8 cellular contexts compared by ENCODE assay signal in the genomic region with DNA sequence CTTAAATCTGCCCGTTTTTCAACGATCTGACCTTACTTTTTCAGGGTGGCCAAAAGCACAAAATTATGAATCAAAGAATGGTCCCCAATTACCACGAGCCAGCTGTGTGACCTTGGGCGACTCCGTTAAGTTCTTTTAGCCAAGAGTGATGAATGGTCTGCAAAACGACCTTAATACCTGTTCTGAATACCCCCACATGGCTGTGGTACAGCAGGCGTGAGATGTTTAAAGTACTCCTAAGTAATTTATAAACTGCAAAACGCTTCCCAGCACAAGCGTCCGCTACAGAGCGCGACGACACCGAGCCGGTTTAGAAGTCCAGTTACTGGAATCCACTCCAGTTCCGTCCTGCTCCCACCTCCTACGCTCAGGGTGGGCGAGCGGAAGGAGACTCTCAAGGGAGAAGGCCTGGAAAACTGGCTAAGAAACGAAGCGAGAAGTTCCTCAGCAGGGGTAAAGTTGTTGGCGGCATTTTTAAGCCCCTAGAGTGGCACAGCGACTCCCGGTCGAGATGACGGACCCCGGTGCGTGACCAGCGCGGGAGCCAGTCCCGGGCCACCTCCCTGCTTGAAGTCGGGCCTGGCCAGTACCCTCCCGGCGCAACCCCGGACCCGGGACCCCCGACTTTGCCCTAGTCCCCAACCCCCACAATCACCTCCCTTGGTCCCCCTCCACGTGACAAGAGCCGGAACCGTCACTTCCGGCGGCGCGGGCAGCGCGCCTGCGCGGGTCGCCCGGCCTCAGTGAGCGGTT. TPM values are rescaled to one million over a fixed set of nuclear protein-coding genes. Genes with fewer than 3 reads are reported as not detected.
DNase-seq lines count a peak whose midpoint lies in the region; ATAC-seq, FAIRE-seq and TF ChIP-seq lines count a peak whose summit lies in the region.

No MANE protein-coding gene starts in this region.

- peaks cover 13% of the 10 kb centered on the region for H3K4me1 ChIP-seq in CD4-positive, alpha-beta memory T cell (ENCODE audit: insufficient read depth, low read length)
- peaks cover 24% of the 10 kb centered on the region for H3K4me1 ChIP-seq in endothelial cell of umbilical vein (ENCODE audit: control insufficient read depth, extremely low read depth, insufficient read depth, low read length)

- CTCF ChIA-PET in CD4-positive, alpha-beta memory T cell (lab: Charles Lee; ENCODE audit: partially characterized antibody), result interaction anchor here (0.7 to 2.5 kb wide), 3 partner anchors 14 to 1635 kb away, joined by 3 to 6 read pairs (median 3); no protein-coding TSS in a partner anchor
- CTCF ChIA-PET in endothelial cell of umbilical vein (lab: Charles Lee), result interaction anchor here (0.7 to 2.8 kb wide), 8 partner anchors 12 to 983 kb away, joined by 3 to 28 read pairs (median 6); no protein-coding TSS in a partner anchor

- peak; percentile 83 to 90 (median 89) for DNase-seq in CD4-positive, alpha-beta memory T cell
- DNase-seq in NOMO-1 treated with dmso at 0.1 percent for 144 hours (lab: John Stamatoyannopoulos, UW; ENCODE audit: unreplicated experiment) (peak; percentile 73), endothelial cell of umbilical vein (ENCODE audit: low read depth, low spot score) (peak; percentile 77), midbrain (lab: John Stamatoyannopoulos, UW) (peak; percentile 91)
- DNase-seq in activated CD8-positive, alpha-beta memory T cell treated with anti-CD3 and anti-CD28 coated beads, Interleukin-2, amount 50 U/mL, for 48 hours, result peak; percentile 93
- DNase-seq in stimulated activated CD8-positive, alpha-beta memory T cell treated with anti-CD3 and anti-CD28 coated beads, Interleukin-15, amount 100 ng/mL, for 48 hours (ENCODE audit: low read depth in 2 of 2), result peak; percentile 81 to 83

- peak; percentile 15 for FAIRE-seq in endothelial cell of umbilical vein (lab: Jason Lieb, UNC)

- peaks cover 40% of the 10 kb centered on the region for H3K79me2 ChIP-seq in endothelial cell of umbilical vein (ENCODE audit: control insufficient read depth, insufficient read depth, low read length)

- peaks cover 6% of the 10 kb centered on the region for H4K20me1 ChIP-seq in endothelial cell of umbilical vein (replicated peaks; ENCODE audit: control insufficient read depth, extremely low read depth, insufficient read depth, low read length)

- H2AFZ ChIP-seq in endothelial cell of umbilical vein (ENCODE audit: low read depth, low read length), result peak overlapping the region; percentile 88

- H3K4me2 ChIP-seq in endothelial cell of umbilical vein (ENCODE audit: insufficient read depth, low read length), result peak overlapping the region; percentile 89

- peak overlapping the region; percentile 92 to 98 (median 96) for H3K27ac Mint-ChIP-seq in CD4-positive, alpha-beta memory T cell

- POLR2A ChIA-PET in CD4-positive, alpha-beta memory T cell (lab: Charles Lee; ENCODE audit: partially characterized antibody), result interaction anchor here (1.2 kb wide), 1 partner anchor 11 kb away, joined by 3 read pairs; no protein-coding TSS in a partner anchor
- POLR2A ChIA-PET in endothelial cell of umbilical vein (lab: Charles Lee), result interaction anchor here (1.0 to 1.5 kb wide), 2 partner anchors 129 to 131 kb away, joined by 4 to 6 read pairs; no protein-coding TSS in a partner anchor

- ATAC-seq in GM19351 (IDR thresholded peaks at IDR 0.05; ENCODE audit: unreplicated experiment) (peak; percentile 43), HG03469 (IDR thresholded peaks at IDR 0.05; ENCODE audit: unreplicated experiment) (peak; percentile 30)

- peak overlapping the region; percentile 79 to 91 for H3K4me3 ChIP-seq in CD4-positive, alpha-beta memory T cell (ENCODE audit: low read length in 2 of 2)
- peak overlapping the region; percentile 77 to 91 (median 88) for H3K4me3 ChIP-seq in endothelial cell of umbilical vein (replicated peaks in 1 of 3; ENCODE audit: insufficient read depth in 1 of 3, low read depth in 1 of 3, low read length in 3 of 3)

- TSS peak; percentile 89 for BruUV-seq in endothelial cell of umbilical vein (replicated peaks; lab: Mats Ljungman, UMichigan)

- no peaks in the 10 kb centered on the region for H3K27me3 Mint-ChIP-seq in CD4-positive, alpha-beta memory T cell

- peaks cover 0 to 11% of the 10 kb centered on the region in 2 donors for H3K36me3 Mint-ChIP-seq in CD4-positive, alpha-beta memory T cell

- dilution Hi-C loops in endothelial cell of umbilical vein (cut with MboI; ENCODE audit: extremely low pct_ligation_motif_present, low sequenced_read_pairs), result no loop called here

- TF ChIP-seq POLR2A in endothelial cell of umbilical vein (IDR thresholded peaks at IDR 0.05; ENCODE audit: low read depth, low read length), result peak; percentile 82

- H3K9ac ChIP-seq in endothelial cell of umbilical vein (replicated peaks; ENCODE audit: extremely low read depth, insufficient read depth, low read length), result peak overlapping the region; percentile 98

- no peaks in the 10 kb centered on the region for H3K9me1 ChIP-seq in endothelial cell of umbilical vein (replicated peaks; ENCODE audit: control insufficient read depth, extremely low read depth, insufficient read depth, low read length)

- TF ChIP-seq CTCF in endothelial cell of umbilical vein (IDR thresholded peaks at IDR 0.05; ENCODE audit: extremely low read depth in 1 of 2, insufficient read depth in 1 of 2, low read depth in 1 of 2, low read length in 2 of 2), result no peak

- no peaks in the 10 kb centered on the region for H3K9me3 Mint-ChIP-seq in CD4-positive, alpha-beta memory T cell

- no peaks in the 10 kb centered on the region for H3K27me3 ChIP-seq in CD4-positive, alpha-beta memory T cell (ENCODE audit: insufficient read depth, low read length)
- no peaks in the 10 kb centered on the region for H3K27me3 ChIP-seq in endothelial cell of umbilical vein (ENCODE audit: control insufficient read depth in 2 of 2, insufficient read depth in 2 of 2, low read length in 2 of 2)

- intact Hi-C loops in CD4-positive, alpha-beta memory T cell (cut with micrococcal nuclease), result loop anchor here (1.0 to 10.0 kb wide), 8 partner anchors 72 to 1701 kb away; partner anchors contain the start of genes CCNG2, CCNI, MRPL1 and PAQR3
- intact Hi-C loops in endothelial cell of umbilical vein (cut with micrococcal nuclease), result loop anchor here (1.0 to 5.0 kb wide), 5 partner anchors 55 to 913 kb away; partner anchors contain the start of genes ANXA3 and MRPL1

- peaks cover 12 to 22% (median 15%) of the 10 kb centered on the region in 4 donors for H3K4me1 Mint-ChIP-seq in CD4-positive, alpha-beta memory T cell

- no peaks in the 10 kb centered on the region for H3K36me3 ChIP-seq in CD4-positive, alpha-beta memory T cell (ENCODE audit: insufficient read depth, low read length)
- H3K36me3 ChIP-seq in endothelial cell of umbilical vein (ENCODE audit: control insufficient read depth in 2 of 2, extremely low read depth in 1 of 2, insufficient read depth in 2 of 2, low read length in 2 of 2), result no peaks in the 10 kb centered on the region

- H3K9me3 ChIP-seq in CD4-positive, alpha-beta memory T cell (ENCODE audit: control insufficient read depth in 1 of 2, low read length in 2 of 2), result no peaks in the 10 kb centered on the region
- H3K9me3 ChIP-seq in endothelial cell of umbilical vein (replicated peaks; ENCODE audit: control insufficient read depth, insufficient read depth, low read length), result no peaks in the 10 kb centered on the region

- peak overlapping the region; percentile 77 for H3K27ac ChIP-seq in CD4-positive, alpha-beta memory T cell (ENCODE audit: low read depth, low read length)
- peak overlapping the region; percentile 97 for H3K27ac ChIP-seq in endothelial cell of umbilical vein (ENCODE audit: insufficient read depth, low read depth, low read length)

- H3K4me3 Mint-ChIP-seq in CD4-positive, alpha-beta memory T cell, result peak overlapping the region; percentile 93 to 96 (median 95)

TF ChIP-seq in endothelial cell of umbilical vein, 7 proteins besides CTCF, POLR2A, EP300 and RAD21:
- TF ChIP-seq FOS (IDR thresholded peaks at IDR 0.05; ENCODE audit: borderline replicate concordance, insufficient read depth, low read length) (no peak), MYC (IDR thresholded peaks at IDR 0.05; ENCODE audit: low read depth, low read length) (no peak), GATA2 (IDR thresholded peaks at IDR 0.05; ENCODE audit: insufficient read depth, insufficient read length, low read depth, low read length) (no peak), MAX (IDR thresholded peaks at IDR 0.05; ENCODE audit: insufficient read depth, insufficient read length) (peak; percentile 87), POLR2AphosphoS5 (IDR thresholded peaks at IDR 0.05; ENCODE audit: insufficient read depth, low read depth, low read length) (peak; percentile 81), JUN (IDR thresholded peaks at IDR 0.05; ENCODE audit: borderline replicate concordance, insufficient read depth, insufficient read length, low read depth) (no peak)

RNA-seq across cellular contexts. Expression of gene BMP2K, which starts 0.7 kb away (rescaled TPM):
- 1 to 10 TPM; 9.6 to 9.9 TPM for total RNA-seq in CD4-positive, alpha-beta memory T cell
- 1 to 10 TPM; 1.8 to 2.0 TPM for polyA plus RNA-seq in CD4-positive, alpha-beta memory T cell
- total RNA-seq in endothelial cell of umbilical vein, result 37.9 and 38.9 TPM in 2 replicates
- 14.9 and 16.1 TPM in 2 replicates for polyA plus RNA-seq in endothelial cell of umbilical vein
- 13.1 and 16.8 TPM in 2 replicates for polyA plus RNA-seq in endothelial cell of umbilical vein (2011; cell fraction: cytosol; rRNA removed)
- 60.9 and 70.7 TPM in 2 replicates for polyA plus RNA-seq in endothelial cell of umbilical vein (2011; cell fraction: nucleus; rRNA removed)
- polyA plus RNA-seq in endothelial cell of umbilical vein (2012), result 15.3 and 16.1 TPM in 2 replicates
- 43.5 and 55.3 TPM in 2 replicates for polyA minus RNA-seq in endothelial cell of umbilical vein
- 10.2 TPM for polyA minus RNA-seq in endothelial cell of umbilical vein (2011; cell fraction: cytosol; rRNA and poly(A)+ RNA removed)
- 132 and 204 TPM in 2 replicates for polyA minus RNA-seq in endothelial cell of umbilical vein (2011; cell fraction: nucleus; rRNA and poly(A)+ RNA removed)

Comparison
In these comparisons a context has a peak if more than half of its experiments do, and no peak if none do; other contexts are left out.
1. Peak in every context shown above with its lines: DNase-seq, ATAC-seq, H3K4me3 ChIP-seq and H3K27ac ChIP-seq.